In genomic region chr17:18324140-18325049, GRCh38 we compare ENCODE assay signal across 18 cellular contexts. TPM values are rescaled to one million over a fixed set of nuclear protein-coding genes. Genes with fewer than 3 reads are reported as not detected.
A peak's percentile ranks its signal among the peaks of the same experiment; 100 is the strongest.
DNase-seq lines count a peak whose midpoint lies in the region; ATAC-seq, FAIRE-seq and TF ChIP-seq lines count a peak whose summit lies in the region.
"Had no signal": no experiment of that assay in that cellular context is flagged by ENCODE, and none has a peak within 500 bp of the region (broad histone marks: within the 10 kb centered on the region; RNA-seq: fewer than 3 reads in every experiment).

No MANE protein-coding gene starts in this region.

- H3K27ac Mint-ChIP-seq in natural killer cell treated with Interleukin-12 subunit alpha and Interleukin-12 subunit beta and Interleukin-15 and Interleukin-18, amount 100 ng/mL, for 72 hours: no peak overlapping the region
- peak overlapping the region in 1 of 2 donors; percentile 34 for H3K27ac Mint-ChIP-seq in natural killer cell

- H3K4me1 ChIP-seq in kidney (ENCODE audit: control insufficient read depth in 1 of 2, insufficient read depth in 1 of 2, low read depth in 1 of 2, low read length in 2 of 2): peaks cover 3 to 7% of the 10 kb centered on the region in 2 donors

- H3K36me3 ChIP-seq in WERI-Rb-1: peaks cover 68% of the 10 kb centered on the region
- H3K36me3 ChIP-seq in kidney (ENCODE audit: control insufficient read depth in 1 of 2, insufficient read depth in 2 of 2, low read length in 2 of 2): peaks cover 19 to 49% of the 10 kb centered on the region in 2 donors

- DNase-seq in natural killer cell treated with Interleukin-12 subunit alpha and Interleukin-12 subunit beta and Interleukin-15 and Interleukin-18, amount 100 ng/mL, for 72 hours (ENCODE audit: low spot score): peak; percentile 28
- DNase-seq in natural killer cell: no peak
- no peak for DNase-seq in WERI-Rb-1
- DNase-seq in kidney: peak; percentile 24
- DNase-seq in germinal center (ENCODE audit: low spot score): no peak
- DNase-seq in SKM-1 (lab: John Stamatoyannopoulos, UW; ENCODE audit: unreplicated experiment): no peak
- DNase-seq: activated CD8-positive, alpha-beta memory T cell treated with anti-CD3 and anti-CD28 coated beads for 24 hours; activated effector memory CD4-positive, alpha-beta T cell treated with Interleukin-2 at 50 U/mL for 16 hours; heart left ventricle; islet precursor cell; NCI-H526; Peyer's patch; stimulated activated CD4-positive, alpha-beta T cell treated with anti-CD3 and anti-CD28 coated beads, Interleukin-1b, Interleukin-23, amount 100 ng/mL, for 48 hours had no signal

- H3K27me3 ChIP-seq in WERI-Rb-1 (ENCODE audit: insufficient read depth, low read depth, severe bottlenecking): no peaks in the 10 kb centered on the region
- H3K27me3 ChIP-seq: heart left ventricle, Peyer's patch, right atrium auricular region had no signal

- no peak for FAIRE-seq in kidney (lab: Jason Lieb, UNC)

- H3K27me3 Mint-ChIP-seq in natural killer cell treated with Interleukin-12 subunit alpha and Interleukin-12 subunit beta and Interleukin-15 and Interleukin-18, amount 100 ng/mL, for 72 hours: no peaks in the 10 kb centered on the region
- H3K27me3 Mint-ChIP-seq in natural killer cell (ENCODE audit: low read depth in 2 of 2): no peaks in the 10 kb centered on the region

- no peaks in the 10 kb centered on the region for H3K36me3 Mint-ChIP-seq in natural killer cell treated with Interleukin-12 subunit alpha and Interleukin-12 subunit beta and Interleukin-15 and Interleukin-18, amount 100 ng/mL, for 72 hours
- no peaks in the 10 kb centered on the region for H3K36me3 Mint-ChIP-seq in natural killer cell

- no peaks in the 10 kb centered on the region for H3K9me3 Mint-ChIP-seq in natural killer cell treated with Interleukin-12 subunit alpha and Interleukin-12 subunit beta and Interleukin-15 and Interleukin-18, amount 100 ng/mL, for 72 hours
- H3K9me3 Mint-ChIP-seq in natural killer cell: no peaks in the 10 kb centered on the region

- H3K4me3 ChIP-seq in WERI-Rb-1 (ENCODE audit: low read depth, low read length) (no peak overlapping the region), kidney (ENCODE audit: low read length in 2 of 2) (no peak overlapping the region)
- H3K4me3 ChIP-seq: heart left ventricle, Peyer's patch, right atrium auricular region had no signal

- no peak for ATAC-seq in natural killer cell treated with Interleukin-12 subunit alpha and Interleukin-12 subunit beta and Interleukin-15 and Interleukin-18, amount 100 ng/mL, for 72 hours
- ATAC-seq in natural killer cell: no peak
- no peak for ATAC-seq in HG03196 (IDR thresholded peaks at IDR 0.05; ENCODE audit: unreplicated experiment)
- no peak for ATAC-seq in HG02981 (IDR thresholded peaks at IDR 0.05; ENCODE audit: unreplicated experiment)
- ATAC-seq: heart left ventricle had no signal

- H3K9me3 ChIP-seq in WERI-Rb-1 (ENCODE audit: severe bottlenecking) (no peaks in the 10 kb centered on the region), kidney (ENCODE audit: control insufficient read depth in 1 of 2, low read length in 2 of 2) (no peaks in the 10 kb centered on the region)
- H3K9me3 ChIP-seq: heart left ventricle, Peyer's patch, right atrium auricular region had no signal

- H3K27ac ChIP-seq in WERI-Rb-1 (no peak overlapping the region), kidney (ENCODE audit: low read depth in 2 of 2, low read length in 2 of 2) (no peak overlapping the region)
- H3K27ac ChIP-seq: heart left ventricle, Peyer's patch, right atrium auricular region had no signal

- TF ChIP-seq CTCF in natural killer cell (IDR thresholded peaks at IDR 0.05): no peak
- TF ChIP-seq CTCF in WERI-Rb-1 (IDR thresholded peaks at IDR 0.05; ENCODE audit: low read depth, low read length): 0 out of 2 replicates have a peak, but pooled peaks have one; percentile 30
- no peak for TF ChIP-seq CTCF in kidney (IDR thresholded peaks at IDR 0.05; ENCODE audit: borderline replicate concordance, extremely low read depth, insufficient read depth)

- H3K4me1 Mint-ChIP-seq in natural killer cell treated with Interleukin-12 subunit alpha and Interleukin-12 subunit beta and Interleukin-15 and Interleukin-18, amount 100 ng/mL, for 72 hours (ENCODE audit: low read depth in 2 of 2): peaks cover 20 to 23% of the 10 kb centered on the region in 2 donors
- H3K4me1 Mint-ChIP-seq in natural killer cell: peaks cover 22 to 26% of the 10 kb centered on the region in 2 donors

- H3K4me3 Mint-ChIP-seq in natural killer cell treated with Interleukin-12 subunit alpha and Interleukin-12 subunit beta and Interleukin-15 and Interleukin-18, amount 100 ng/mL, for 72 hours: no peak overlapping the region
- no peak overlapping the region for H3K4me3 Mint-ChIP-seq in natural killer cell

- H3K9ac ChIP-seq in kidney (ENCODE audit: low read length in 2 of 2): no peak overlapping the region

- intact Hi-C loops in natural killer cell (cut with micrococcal nuclease) (no loop called here), kidney (cut with DNase I) (no loop called here)

RNA-seq across cellular contexts. Expression of gene SMCR8, which starts 9.3 kb away (rescaled TPM):
- 10 to 100 TPM; 29.1 to 32.1 TPM for total RNA-seq in natural killer cell treated with Interleukin-12 subunit alpha and Interleukin-12 subunit beta and Interleukin-15 and Interleukin-18, amount 100 ng/mL, for 72 hours
- 10 to 100 TPM; 33.5 to 48.5 (median 39.2) TPM for total RNA-seq in natural killer cell
- total RNA-seq in kidney: 22.4 TPM
- 3.1 TPM for polyA plus RNA-seq in kidney (ENCODE audit: insufficient read depth, low read depth, low replicate concordance)

RNA-seq across cellular contexts. Expression of gene TOP3A, which starts 9.6 kb away (rescaled TPM):
- 100 to 1,000 TPM in 1 of 2 donors, 10 to 100 TPM in 1; 65.6 to 144 TPM for total RNA-seq in natural killer cell treated with Interleukin-12 subunit alpha and Interleukin-12 subunit beta and Interleukin-15 and Interleukin-18, amount 100 ng/mL, for 72 hours
- total RNA-seq in natural killer cell: 10 to 100 TPM; 38.1 to 59.7 (median 53.2) TPM
- 30.3 TPM for total RNA-seq in kidney
- polyA plus RNA-seq in kidney (ENCODE audit: insufficient read depth, low read depth, low replicate concordance): 7.9 TPM

RNA-seq across cellular contexts. Expression of gene SHMT1, which starts 39.0 kb away (rescaled TPM):
- total RNA-seq in natural killer cell treated with Interleukin-12 subunit alpha and Interleukin-12 subunit beta and Interleukin-15 and Interleukin-18, amount 100 ng/mL, for 72 hours: 10 to 100 TPM; 24.8 to 70.6 TPM
- total RNA-seq in natural killer cell (10 to 100 TPM in 2 of 3 donors, 1 to 10 TPM in 1; 8.8 to 19.2 (median 17.3) TPM), kidney (162 TPM)
- 241 TPM for polyA plus RNA-seq in kidney (ENCODE audit: insufficient read depth, low read depth, low replicate concordance)

RNA-seq across cellular contexts. Expression of gene EVPLL, which starts 53.2 kb away (rescaled TPM):
- not detected for total RNA-seq in natural killer cell treated with Interleukin-12 subunit alpha and Interleukin-12 subunit beta and Interleukin-15 and Interleukin-18, amount 100 ng/mL, for 72 hours
- under 1 TPM in 1 of 3 donors, not detected in 2; 0.28 TPM for total RNA-seq in natural killer cell
- 1.2 TPM for total RNA-seq in kidney
- polyA plus RNA-seq in kidney (ENCODE audit: insufficient read depth, low read depth, low replicate concordance): 0.82 TPM
- total RNA-seq: dermis microvascular lymphatic vessel endothelial cell, heart left ventricle, right atrium auricular region, temporal lobe had no signal
- polyA plus RNA-seq: heart left ventricle had no signal

Comparison
In these comparisons a context has a peak if more than half of its experiments do, and no peak if none do; other contexts are left out.
1. DNase-seq: peak in natural killer cell treated with Interleukin-12 subunit alpha and Interleukin-12 subunit beta and Interleukin-15 and Interleukin-18, amount 100 ng/mL, for 72 hours (single experiment) and kidney (single experiment); none in natural killer cell (single experiment), WERI-Rb-1 (single experiment), germinal center (single experiment) and SKM-1 (single experiment).